Comparison of ENCODE assay signal across 17 cellular contexts in the genomic region with DNA sequence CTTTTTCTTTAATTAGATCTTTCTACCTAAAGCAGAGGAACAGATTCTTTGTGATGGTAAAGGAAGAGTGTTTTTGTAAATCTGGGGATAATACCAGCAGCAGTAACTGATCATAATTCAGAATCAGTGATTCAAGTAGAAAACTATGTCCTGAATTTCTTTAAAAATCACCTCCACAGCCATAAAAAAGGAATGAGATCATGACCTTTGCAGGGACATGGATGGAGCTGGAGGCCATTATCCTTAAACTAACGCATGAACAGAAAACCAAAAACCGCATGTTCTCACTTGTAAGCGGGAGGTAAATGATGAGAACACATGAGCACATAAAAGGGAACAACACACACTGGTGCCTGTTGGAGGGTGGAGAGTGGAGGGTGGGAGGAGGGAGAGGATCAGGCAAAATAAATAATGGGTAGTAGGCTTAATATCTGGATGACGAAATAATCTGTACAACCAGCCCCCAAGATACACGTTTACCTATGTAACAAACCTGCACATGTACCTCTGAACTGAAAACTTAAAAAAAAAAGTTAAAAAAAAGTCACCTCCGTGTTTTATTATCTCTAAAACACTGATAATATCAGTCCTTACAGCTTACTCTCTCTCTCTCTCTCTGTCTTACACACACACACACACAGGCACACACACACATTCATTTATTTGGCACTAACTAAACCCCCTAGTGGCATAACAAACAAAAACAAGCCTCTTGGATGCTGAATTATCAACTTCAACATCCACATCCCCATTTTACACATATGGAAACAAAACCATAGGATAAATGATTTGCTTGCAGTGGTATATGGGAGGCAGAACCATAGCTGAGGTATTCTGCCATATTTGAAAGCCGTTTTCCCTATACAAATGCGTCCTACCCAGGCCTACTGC. TPM values are rescaled to one million over a fixed set of nuclear protein-coding genes. Genes with fewer than 3 reads are reported as not detected.
A peak's percentile ranks its signal among the peaks of the same experiment; 100 is the strongest.
DNase-seq lines count a peak whose midpoint lies in the region; ATAC-seq, FAIRE-seq and TF ChIP-seq lines count a peak whose summit lies in the region.
"Had no signal": no experiment of that assay in that cellular context is flagged by ENCODE, and none has a peak within 500 bp of the region (broad histone marks: within the 10 kb centered on the region; RNA-seq: fewer than 3 reads in every experiment).

No MANE protein-coding gene starts in this region.

- in situ Hi-C loops in GM23248 (cut with MboI): no loop called here

- H3K79me2 ChIP-seq in GM23248 (ENCODE audit: insufficient read depth) (no peaks in the 10 kb centered on the region), PC-9 (ENCODE audit: low read depth) (no peaks in the 10 kb centered on the region)

- no peaks in the 10 kb centered on the region for H4K20me1 ChIP-seq in GM23248 (ENCODE audit: insufficient read depth)
- no peaks in the 10 kb centered on the region for H4K20me1 ChIP-seq in PC-9 (ENCODE audit: insufficient read depth)

- H3K9me2 ChIP-seq in GM23248 (ENCODE audit: insufficient read depth) (no peaks in the 10 kb centered on the region), PC-9 (ENCODE audit: insufficient read depth) (no peaks in the 10 kb centered on the region)

- no peaks in the 10 kb centered on the region for H3K36me3 ChIP-seq in GM23248 (ENCODE audit: low read depth)
- H3K36me3 ChIP-seq in PC-9 (ENCODE audit: low read depth): no peaks in the 10 kb centered on the region
- H3K36me3 ChIP-seq in pancreas: no peaks in the 10 kb centered on the region
- H3K36me3 ChIP-seq: heart right ventricle, left lung had no signal

- peaks cover 61% of the 10 kb centered on the region for H3K4me1 ChIP-seq in GM23248 (ENCODE audit: insufficient read depth)
- peaks cover 17% of the 10 kb centered on the region; the same call in 1 of the 2 replicates for H3K4me1 ChIP-seq in PC-9 (replicated peaks; ENCODE audit: insufficient read depth)
- no peaks in the 10 kb centered on the region for H3K4me1 ChIP-seq in foreskin keratinocyte
- H3K4me1 ChIP-seq in pancreas: no peaks in the 10 kb centered on the region

- CTCF ChIA-PET in PC-9 (lab: Charles Lee): interaction anchor here (1.0 kb wide), 1 partner anchor 50 kb away, joined by 13 read pairs; no protein-coding TSS in a partner anchor

- 0 out of 2 replicates have a peak, but pooled peaks have one; percentile 24 for TF ChIP-seq CTCF in PC-9 (conservative IDR thresholded peaks at IDR 0.05)
- TF ChIP-seq CTCF in foreskin keratinocyte (conservative IDR thresholded peaks at IDR 0.05): peak; percentile 35
- no peak for TF ChIP-seq CTCF in pancreas (IDR thresholded peaks at IDR 0.05)

- no peak for FAIRE-seq in pancreas (lab: Jason Lieb, UNC)
- FAIRE-seq: endometrium had no signal

- H3K27ac ChIP-seq in GM23248: peak overlapping the region; percentile 87
- peak overlapping the region; percentile 70 for H3K27ac ChIP-seq in PC-9
- H3K27ac ChIP-seq in foreskin keratinocyte: no peak overlapping the region
- H3K27ac ChIP-seq in pancreas: no peak overlapping the region
- H3K27ac ChIP-seq: left lung had no signal

- no TSS peak for BruUV-seq in PC-9 (replicated peaks; lab: Mats Ljungman, UMichigan)

- WGBS in GM23248 (ENCODE audit: low coverage in 1 of 2, low lambda C conversion rate in 2 of 2, missing lambda C conversion rate in 2 of 2), 2 experiments: 41 to 44% methylated on average over 8 of the region's 8 CpGs
- WGBS in pancreas, 2 donors: 69 to 73% methylated on average over 8 of the region's 8 CpGs

- H3K9ac ChIP-seq in GM23248: peak overlapping the region; percentile 52

- intact Hi-C loops in PC-9 (cut with micrococcal nuclease; ENCODE audit: unreplicated experiment) (no loop called here), pancreas (cut with DNase I) (no loop called here)

- H3K4me3 ChIP-seq in GM23248 (no peak overlapping the region), PC-9 (no peak overlapping the region), pancreas (no peak overlapping the region)
- H3K4me3 ChIP-seq: heart right ventricle, left lung had no signal

- H3K27me3 ChIP-seq in GM23248 (replicated peaks; ENCODE audit: insufficient read depth) (no peaks in the 10 kb centered on the region), PC-9 (ENCODE audit: insufficient read depth, low read depth) (no peaks in the 10 kb centered on the region), foreskin keratinocyte (no peaks in the 10 kb centered on the region), pancreas (no peaks in the 10 kb centered on the region)
- H3K27me3 ChIP-seq: left lung had no signal

- H2AFZ ChIP-seq in GM23248: peak overlapping the region; percentile 13; the same call in 1 of the 2 replicates
- H2AFZ ChIP-seq in PC-9: peak overlapping the region; percentile 19

- H3K9me3 ChIP-seq in GM23248 (ENCODE audit: low read depth) (no peaks in the 10 kb centered on the region), PC-9 (ENCODE audit: insufficient read depth, low read depth) (no peaks in the 10 kb centered on the region), pancreas (no peaks in the 10 kb centered on the region)
- H3K9me3 ChIP-seq: heart right ventricle, left lung had no signal

- POLR2A ChIA-PET in PC-9 (lab: Charles Lee; ENCODE audit: unreplicated experiment): no interaction called here

- ATAC-seq in foreskin keratinocyte: peak; percentile 15
- ATAC-seq in pancreas: no peak
- ATAC-seq: heart right ventricle; left lung; natural killer cell treated with Interleukin-12 subunit alpha and Interleukin-12 subunit beta and Interleukin-15 and Interleukin-18, amount 100 ng/mL, for 72 hours had no signal

- H3K4me2 ChIP-seq in GM23248 (ENCODE audit: unreplicated experiment) (peak overlapping the region; percentile 46), PC-9 (0 out of 2 replicates have a peak overlapping the region, but pooled peaks have one; percentile 13)

- DNase-seq in DMS114 treated with DMSO at 0.1 percent for 48 hours (lab: John Stamatoyannopoulos, UW; ENCODE audit: unreplicated experiment) (peak; percentile 3), GM23248 (peak; percentile 44), PC-9 (no peak), foreskin keratinocyte (no peak), pancreas (no peak), HK-2 (ENCODE audit: unreplicated experiment) (no peak), globus pallidus (ENCODE audit: low spot score) (no peak)
- DNase-seq in effector CD4-positive, alpha-beta T cell: no peak
- DNase-seq: activated CD4-positive, alpha-beta T cell treated with anti-CD3 and anti-CD28 coated beads for 48 hours; activated T-cell treated with anti-CD3 and anti-CD28 coated beads, Interleukin-2, amount 50 U/mL, for 24 hours; heart right ventricle; left lung; SW 1271 had no signal

- H3F3A ChIP-seq in GM23248 (ENCODE audit: insufficient read depth) (peaks cover 67% of the 10 kb centered on the region), PC-9 (ENCODE audit: insufficient read depth, low read depth) (peaks cover 13% of the 10 kb centered on the region; the same call in 1 of the 2 replicates)

RNA-seq across cellular contexts. Expression of a gene that starts 1.4 kb away (rescaled TPM):
- 14.2 and 18.7 TPM in 2 replicates for total RNA-seq in GM23248 (2014; rRNA removed; shearing (Covaris generic))
- polyA plus RNA-seq in GM23248 (2016; fragmentation: Nextera tagmentation; extraction: Ambion mirVana) (16.8 and 18.7 TPM in 2 replicates), foreskin keratinocyte (not detected in 2 replicates), pancreas (not detected)
- total RNA-seq in PC-9 (2021) (not detected in 2 replicates), foreskin keratinocyte (not detected in 2 replicates), pancreas (not detected)
- total RNA-seq: heart right ventricle; left lung; natural killer cell treated with Interleukin-12 subunit alpha and Interleukin-12 subunit beta and Interleukin-15 and Interleukin-18, amount 100 ng/mL, for 72 hours; skeletal muscle tissue; temporal lobe had no signal
- polyA plus RNA-seq: heart right ventricle had no signal

RNA-seq across cellular contexts. Expression of a gene that starts 10.0 kb away (rescaled TPM):
- not detected in 2 replicates for total RNA-seq in GM23248 (2014; rRNA removed; shearing (Covaris generic))
- polyA plus RNA-seq in GM23248 (2016; fragmentation: Nextera tagmentation; extraction: Ambion mirVana) (not detected in 2 replicates), foreskin keratinocyte (not detected in 2 replicates), pancreas (not detected)
- total RNA-seq in PC-9 (2021) (not detected in 2 replicates), foreskin keratinocyte (not detected in 2 replicates), pancreas (not detected)
- total RNA-seq: heart right ventricle; left lung; natural killer cell treated with Interleukin-12 subunit alpha and Interleukin-12 subunit beta and Interleukin-15 and Interleukin-18, amount 100 ng/mL, for 72 hours; skeletal muscle tissue; temporal lobe had no signal
- polyA plus RNA-seq: heart right ventricle had no signal

RNA-seq across cellular contexts. Expression of a gene that starts 52.7 kb away (rescaled TPM):
- total RNA-seq in GM23248 (2014; rRNA removed; shearing (Covaris generic)): 250 and 258 TPM in 2 replicates
- polyA plus RNA-seq in GM23248 (2016; fragmentation: Nextera tagmentation; extraction: Ambion mirVana) (300 and 301 TPM in 2 replicates), foreskin keratinocyte (64.2 and 76.8 TPM in 2 replicates), pancreas (10 to 100 TPM; 46.1 to 71.7 TPM)
- total RNA-seq in PC-9 (2021) (141 and 144 TPM in 2 replicates), foreskin keratinocyte (72.3 and 78.9 TPM in 2 replicates), pancreas (10 to 100 TPM; 29.8 to 47.9 (median 38.0) TPM)

Comparison
In these comparisons a context has a peak if more than half of its experiments do, and no peak if none do; other contexts are left out.
1. DNase-seq: peak in DMS114 treated with DMSO at 0.1 percent for 48 hours (single experiment) and GM23248 (single experiment); none in PC-9 (0 of 2), foreskin keratinocyte (0 of 2), pancreas (0 of 6), HK-2 (single experiment), globus pallidus (single experiment) and effector CD4-positive, alpha-beta T cell (single experiment).
2. H3K27ac ChIP-seq: peak in GM23248 (single experiment) and PC-9 (single experiment); none in foreskin keratinocyte (single experiment) and pancreas (0 of 4).
3. CTCF ChIP-seq: peak in PC-9 (single experiment) and foreskin keratinocyte (single experiment); none in pancreas (0 of 4).
4. RNA of a gene that starts 1.4 kb away (total RNA-seq): 14.2 to 18.7 TPM in GM23248; not detected in PC-9, not detected in foreskin keratinocyte and not detected in pancreas; every median in the first group is over 10 times any median in the second.